Comparison of ENCODE assay signal across 10 cellular contexts in the genomic region with DNA sequence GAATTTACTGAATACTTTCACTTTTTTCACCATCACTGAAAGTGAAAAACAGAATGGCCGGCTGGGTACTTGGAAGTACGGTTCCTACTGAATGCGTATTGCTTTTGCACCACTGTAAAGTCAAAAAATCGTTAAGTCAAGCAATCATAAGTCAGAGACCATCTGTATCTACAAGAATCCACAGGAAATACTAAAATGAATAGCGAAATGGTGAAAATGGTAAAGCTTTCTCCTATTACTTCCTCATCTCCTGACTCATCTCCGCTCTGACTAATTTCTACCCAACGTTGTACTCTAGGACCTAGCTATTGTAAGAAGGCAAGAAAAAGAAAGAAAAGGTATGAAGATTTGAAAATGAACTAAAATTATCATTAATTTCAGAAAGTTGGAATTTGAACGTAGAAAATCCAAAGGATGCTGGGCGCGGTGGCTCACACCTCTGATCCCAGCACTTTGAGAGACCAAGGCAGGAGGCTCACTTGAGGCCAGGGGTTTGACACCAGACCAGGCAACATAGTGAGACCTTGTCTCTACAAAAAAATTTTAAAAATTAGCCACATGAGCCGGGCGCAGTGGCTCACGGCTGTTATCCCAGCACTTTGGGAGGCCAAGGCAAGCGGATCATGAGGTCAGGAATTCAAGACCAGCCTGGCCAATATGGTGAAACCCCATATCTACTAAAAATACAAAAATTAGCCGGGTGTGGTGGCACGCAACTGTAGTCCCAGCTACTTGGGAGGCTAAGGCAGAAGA. TPM values are rescaled to one million over a fixed set of nuclear protein-coding genes. Genes with fewer than 3 reads are reported as not detected.
DNase-seq lines count a peak whose midpoint lies in the region; ATAC-seq, FAIRE-seq and TF ChIP-seq lines count a peak whose summit lies in the region.
"Had no signal": no experiment of that assay in that cellular context is flagged by ENCODE, and none has a peak within 500 bp of the region (broad histone marks: within the 10 kb centered on the region; RNA-seq: fewer than 3 reads in every experiment).

No MANE protein-coding gene starts in this region.

- ATAC-seq in omental fat pad (ENCODE audit: low FRiP score), result no peak
- ATAC-seq: Right ventricle myocardium inferior had no signal

- no peak for TF ChIP-seq CTCF in fibroblast of mammary gland (conservative IDR thresholded peaks at IDR 0.05; ENCODE audit: control insufficient read depth, insufficient read depth, low read depth, low read length)
- TF ChIP-seq CTCF in adrenal gland (IDR thresholded peaks at IDR 0.05), result no peak
- TF ChIP-seq CTCF in omental fat pad (IDR thresholded peaks at IDR 0.05), result no peak

- intact Hi-C loops in adrenal gland (cut with DNase I), result loop anchor here in 1 of 2 donors (5.0 kb wide), 1 partner anchor 44 kb away; no protein-coding TSS in a partner anchor

- FAIRE-seq in H54 (lab: Jason Lieb, UNC), result peak; percentile 86

- H3K27me3 ChIP-seq in adrenal gland, result no peaks in the 10 kb centered on the region

- no peak for TF ChIP-seq POLR2A in H54 (IDR thresholded peaks at IDR 0.05; ENCODE audit: low read depth, low read length)
- TF ChIP-seq POLR2A in adrenal gland (IDR thresholded peaks at IDR 0.05), result no peak

- WGBS in adrenal gland, 4 donors, result 85 to 88% (median 85%) methylated on average over 16 of the region's 16 CpGs

- no peak overlapping the region for H3K4me3 ChIP-seq in fibroblast of mammary gland (ENCODE audit: control insufficient read depth, low read depth, low read length)
- H3K4me3 ChIP-seq in adrenal gland, result no peak overlapping the region

- DNase-seq in CD1c-positive myeloid dendritic cell (ENCODE audit: extremely low spot score), result peak; percentile 82
- DNase-seq in H54 (ENCODE audit: insufficient read length, low spot score), result no peak
- DNase-seq in SIG-M5 treated with dmso at 0.1 percent for 504 hours (lab: John Stamatoyannopoulos, UW; ENCODE audit: unreplicated experiment), result peak; percentile 91
- DNase-seq in fibroblast of mammary gland (ENCODE audit: low read depth), result peak; percentile 83
- DNase-seq in DMS79 treated with DMSO at 0.1 percent for 48 hours (lab: John Stamatoyannopoulos, UW), result no peak
- DNase-seq in adrenal gland, result no peak
- no peak for DNase-seq in omental fat pad (ENCODE audit: low spot score)
- no peak for DNase-seq in stimulated activated CD4-positive, alpha-beta T cell treated with anti-CD3 and anti-CD28 coated beads, Interleukin-12 subunit alpha, Interleukin-12 subunit beta, amount 100 ng/mL, for 4 hours

- peaks cover 15 to 25% of the 10 kb centered on the region in 2 donors for H3K4me1 ChIP-seq in adrenal gland (replicated peaks in 1 of 2)

- H3K9me3 ChIP-seq in adrenal gland (replicated peaks in 1 of 3), result no peaks in the 10 kb centered on the region

- peak overlapping the region in 1 of 5 donors; percentile 12 for H3K27ac ChIP-seq in adrenal gland

- H3K36me3 ChIP-seq in adrenal gland (replicated peaks in 1 of 2), result no peaks in the 10 kb centered on the region

RNA-seq across cellular contexts. Expression of gene CDCA4, which starts 5.3 kb away (rescaled TPM):
- total RNA-seq in adrenal gland (1 to 10 TPM in 7 of 8 donors, under 1 TPM in 1; 0.66 to 6.1 (median 3.9) TPM), omental fat pad (1 to 10 TPM; 5.3 to 8.0 (median 6.4) TPM)
- 1 to 10 TPM; 1.9 to 6.8 (median 4.9) TPM for polyA plus RNA-seq in adrenal gland

RNA-seq across cellular contexts. Expression of gene GPR132, which starts 39.0 kb away (rescaled TPM):
- total RNA-seq in adrenal gland (10 to 100 TPM in 1 of 8 donors, 1 to 10 TPM in 6, under 1 TPM in 1; 0.48 to 11.7 (median 2.0) TPM), omental fat pad (1 to 10 TPM; 2.7 to 9.0 (median 7.6) TPM)
- polyA plus RNA-seq in adrenal gland, result 1 to 10 TPM in 1 of 3 donors, under 1 TPM in 2; 0.57 to 1.8 (median 0.91) TPM
- total RNA-seq: myocyte had no signal

RNA-seq across cellular contexts. Expression of gene CLBA1, which starts 40.6 kb away (rescaled TPM):
- 10 to 100 TPM in 2 of 8 donors, 1 to 10 TPM in 6; 6.3 to 13.4 (median 8.4) TPM for total RNA-seq in adrenal gland
- 10 to 100 TPM; 11.1 to 22.5 (median 19.9) TPM for polyA plus RNA-seq in adrenal gland
- 1 to 10 TPM; 2.5 to 6.1 (median 3.3) TPM for total RNA-seq in omental fat pad

RNA-seq across cellular contexts. Expression of gene AHNAK2, which starts 48.0 kb away (rescaled TPM):
- total RNA-seq in adrenal gland, result 10 to 100 TPM in 2 of 8 donors, 1 to 10 TPM in 4, under 1 TPM in 2; 0.69 to 16.0 (median 4.1) TPM
- polyA plus RNA-seq in adrenal gland, result 1 to 10 TPM; 1.8 to 6.5 (median 4.4) TPM
- 10 to 100 TPM; 18.6 to 44.5 (median 34.2) TPM for total RNA-seq in omental fat pad

Comparison
In these comparisons a context has a peak if more than half of its experiments do, and no peak if none do; other contexts are left out.
1. DNase-seq: peak in CD1c-positive myeloid dendritic cell (single experiment), SIG-M5 treated with dmso at 0.1 percent for 504 hours (single experiment) and fibroblast of mammary gland (single experiment); none in H54 (single experiment), DMS79 treated with DMSO at 0.1 percent for 48 hours (single experiment), adrenal gland (0 of 7), omental fat pad (single experiment) and stimulated activated CD4-positive, alpha-beta T cell treated with anti-CD3 and anti-CD28 coated beads, Interleukin-12 subunit alpha, Interleukin-12 subunit beta, amount 100 ng/mL, for 4 hours (single experiment).